In genomic region chr19:10712754-10713153, GRCh38 we compare ENCODE assay signal across 18 cellular contexts. TPM values are rescaled to one million over a fixed set of nuclear protein-coding genes. Genes with fewer than 3 reads are reported as not detected.
DNase-seq lines count a peak whose midpoint lies in the region; ATAC-seq, FAIRE-seq and TF ChIP-seq lines count a peak whose summit lies in the region.
"Had no signal": no experiment of that assay in that cellular context is flagged by ENCODE, and none has a peak within 500 bp of the region (broad histone marks: within the 10 kb centered on the region; RNA-seq: fewer than 3 reads in every experiment).

No MANE protein-coding gene starts in this region.

- H3K9me1 ChIP-seq in K562 (ENCODE audit: control insufficient read depth, insufficient read depth, low read length) = no peaks in the 10 kb centered on the region

- POLR2A ChIA-PET in K562 (lab: Yijun Ruan, JAX) = interaction anchor here (0.6 kb wide), 3 partner anchors 32 to 91 kb away, joined by 3 read pairs; no protein-coding TSS in a partner anchor

- TF ChIP-seq CTCF in K562 (IDR thresholded peaks at IDR 0.05 in 2 of 3, conservative IDR thresholded peaks at IDR 0.05 in 1 of 3; ENCODE audit: insufficient read depth in 2 of 3, low read depth in 1 of 3, low read length in 3 of 3) = no peak
- no peak for TF ChIP-seq CTCF in mucosa of descending colon (IDR thresholded peaks at IDR 0.05)

- no peaks in the 10 kb centered on the region for H3K9me3 Mint-ChIP-seq in activated CD4-positive, alpha-beta T cell treated with anti-CD3 and anti-CD28 coated beads, Interleukin-2, amount 10 ng/mL, durations not matched to agents 24 days and 14 days

- H3K27ac Mint-ChIP-seq in activated CD4-positive, alpha-beta T cell treated with anti-CD3 and anti-CD28 coated beads, Interleukin-2, amount 10 ng/mL, durations not matched to agents 24 days and 14 days = no peak overlapping the region

- peaks cover 19% of the 10 kb centered on the region for H3K36me3 Mint-ChIP-seq in activated CD4-positive, alpha-beta T cell treated with anti-CD3 and anti-CD28 coated beads, Interleukin-2, amount 10 ng/mL, durations not matched to agents 24 days and 14 days (ENCODE audit: low read depth)

- in situ Hi-C loops in K562 (cut with MboI) = no loop called here

- peak overlapping the region in 1 of 2 experiments; percentile 45; a peak in 2 of 4 replicates for H3K9ac ChIP-seq in K562 (ENCODE audit: insufficient read depth in 1 of 2, low read depth in 2 of 2, low read length in 2 of 2)
- H3K9ac ChIP-seq: GM23248 had no signal

- H3K79me2 ChIP-seq in K562 (ENCODE audit: control insufficient read depth, insufficient read depth, low read length) = no peaks in the 10 kb centered on the region

- intact Hi-C loops in activated CD4-positive, alpha-beta T cell treated with anti-CD3 and anti-CD28 coated beads, Interleukin-2, amount 10 ng/mL, durations not matched to agents 24 days and 14 days (cut with micrococcal nuclease) = no loop called here
- intact Hi-C loops in K562 (cut with micrococcal nuclease) (no loop called here), mucosa of descending colon (cut with DNase I, micrococcal nuclease) (loop anchor here in 1 of 2 donors (10.0 kb wide), 1 partner anchor 152 kb away; no protein-coding TSS in a partner anchor)

- FAIRE-seq in K562 (lab: Jason Lieb, UNC) = no peak
- FAIRE-seq: GM12892 had no signal

- H3K4me3 ChIP-seq in K562 (no peak overlapping the region), mucosa of descending colon (no peak overlapping the region)
- H3K4me3 ChIP-seq: GM23248 had no signal

- CTCF ChIA-PET in K562 (lab: Yijun Ruan, JAX; ENCODE audit: low intra/inter-chr PET ratio) = no interaction called here

- H3K36me3 ChIP-seq in K562 (ENCODE audit: control insufficient read depth, insufficient read depth, low read length) = peaks cover 23% of the 10 kb centered on the region; the same call in 1 of the 3 replicates
- peaks cover 7% of the 10 kb centered on the region for H3K36me3 ChIP-seq in mucosa of descending colon (ENCODE audit: low read depth)

- no peak for TF ChIP-seq EP300 in K562 (IDR thresholded peaks at IDR 0.05; ENCODE audit: low read length)

- H3K27me3 Mint-ChIP-seq in activated CD4-positive, alpha-beta T cell treated with anti-CD3 and anti-CD28 coated beads, Interleukin-2, amount 10 ng/mL, durations not matched to agents 24 days and 14 days = no peaks in the 10 kb centered on the region

- no peak overlapping the region for H3K4me3 Mint-ChIP-seq in activated CD4-positive, alpha-beta T cell treated with anti-CD3 and anti-CD28 coated beads, Interleukin-2, amount 10 ng/mL, durations not matched to agents 24 days and 14 days
- H3K4me3 Mint-ChIP-seq: CD14-positive monocyte had no signal

- H3K9me3 ChIP-seq in K562 (replicated peaks; ENCODE audit: control insufficient read depth, insufficient read depth, low read depth, low read length) (no peaks in the 10 kb centered on the region), mucosa of descending colon (no peaks in the 10 kb centered on the region)

- H3K4me1 ChIP-seq in K562 (replicated peaks in 1 of 2; ENCODE audit: control insufficient read depth in 2 of 2, insufficient read depth in 2 of 2, low read length in 2 of 2) (peaks cover 2 to 19% of the 10 kb centered on the region in 2 experiments; a peak in 3 of 5 replicates), mucosa of descending colon (ENCODE audit: low read depth) (peaks cover 11% of the 10 kb centered on the region)

- no peaks in the 10 kb centered on the region for H3K27me3 ChIP-seq in K562 (ENCODE audit: control insufficient read depth in 2 of 2, insufficient read depth in 2 of 2, low read length in 2 of 2)

- H3K4me2 ChIP-seq in K562 (ENCODE audit: insufficient read depth, low read length) = no peak overlapping the region

- TF ChIP-seq POLR2A in K562 (conservative IDR thresholded peaks at IDR 0.05) = no peak

- peak; percentile 56 for DNase-seq in activated CD4-positive, alpha-beta T cell treated with anti-CD3 and anti-CD28 coated beads, Interleukin-2, amount 10 ng/mL, durations not matched to agents 24 days and 14 days
- no peak for DNase-seq in activated CD4-positive, alpha-beta T cell treated with anti-CD3 and anti-CD28 coated beads, Interleukin-2, amount 50 U/mL, for 48 hours
- DNase-seq in K562 (ENCODE audit: extremely low read depth in 1 of 4, low spot score in 3 of 4) (no peak), mucosa of descending colon (peak; percentile 77 to 86 (median 86)), SK-N-DZ (ENCODE audit: low spot score) (no peak), NCI-H226 (no peak)
- DNase-seq: 8988T, Calu3, DND-41, GDM1, GM23248, NCI-H1092, NCI-H1694 treated with DMSO at 0.1 percent for 48 hours, NCI-H446 treated with DMSO at 0.1 percent for 48 hours had no signal

- 92% methylated on average over 9 of the region's 23 CpGs for WGBS in K562 (ENCODE audit: insufficient coverage, low coverage, missing lambda C conversion rate)

- no peak overlapping the region for H3K27ac ChIP-seq in K562 (ENCODE audit: extremely low read depth, low read depth, low read length)
- H3K27ac ChIP-seq: GM23248 had no signal

- H3K4me1 Mint-ChIP-seq in activated CD4-positive, alpha-beta T cell treated with anti-CD3 and anti-CD28 coated beads, Interleukin-2, amount 10 ng/mL, durations not matched to agents 24 days and 14 days = peaks cover 7% of the 10 kb centered on the region

- ATAC-seq in K562 (no peak), mucosa of descending colon (peak; percentile 70), HG02642 (IDR thresholded peaks at IDR 0.05; ENCODE audit: poor library complexity, unreplicated experiment) (no peak), GM18858 (IDR thresholded peaks at IDR 0.05; ENCODE audit: unreplicated experiment) (no peak)

- BruUV-seq in K562 (replicated peaks; lab: Mats Ljungman, UMichigan) = TSS peak; percentile 70

- TF ChIP-seq RAD21 in K562 (CRISPR knock-in tag; conservative IDR thresholded peaks at IDR 0.05 in 1 of 2, IDR thresholded peaks at IDR 0.05 in 1 of 2) = no peak

- H2AFZ ChIP-seq in K562 (ENCODE audit: low read depth, low read length) = no peak overlapping the region
- H2AFZ ChIP-seq: GM23248 had no signal

- H4K20me1 ChIP-seq in K562 (replicated peaks; ENCODE audit: control insufficient read depth, insufficient read depth, low read length) = no peaks in the 10 kb centered on the region

RNA-seq across cellular contexts. Expression of gene DNM2, which starts 5.1 kb away (rescaled TPM):
- 198 and 211 TPM in 2 replicates for total RNA-seq in activated CD4-positive, alpha-beta T cell treated with anti-CD3 and anti-CD28 coated beads, Interleukin-2, amount 10 ng/mL, durations not matched to agents 24 days and 14 days
- 612 and 1,251 TPM in 2 replicates for total RNA-seq in K562 (2011; cell fraction: chromatin; rRNA removed; ENCODE audit: low replicate concordance)
- total RNA-seq in K562 (2011; cell fraction: nucleolus; rRNA removed) = 540 and 557 TPM in 2 replicates
- total RNA-seq in K562 (2011; cell fraction: nucleoplasm; rRNA removed) = 513 and 610 TPM in 2 replicates
- total RNA-seq in K562 (2014; rRNA removed) = 77.1 and 94.4 TPM in 2 replicates
- 53.2 and 53.5 TPM in 2 replicates for total RNA-seq in K562 (2014; rRNA removed; fragmentation: Illumina TruSeq; extraction: Trizol)
- total RNA-seq in K562 (2015; rRNA removed; fragmentation: Illumina TruSeq; extraction: Trizol) = 66.6 and 67.2 TPM in 2 replicates
- 153 and 161 TPM in 2 replicates for total RNA-seq in K562 (2021)
- 72.6 and 122 TPM in 2 replicates for polyA plus RNA-seq in K562 (2011; rRNA removed)
- polyA plus RNA-seq in K562 (2011; cell fraction: cytosol; rRNA removed) = 66.0 and 77.5 TPM in 2 replicates
- polyA plus RNA-seq in K562 (2011; cell fraction: nucleus; rRNA removed) = 343 and 372 TPM in 2 replicates
- 121 and 177 TPM in 2 replicates for polyA plus RNA-seq in K562 (2012)
- 93.5 and 112 TPM in 2 replicates for polyA plus RNA-seq in K562 (2014; fragmentation: Illumina TruSeq; extraction: Trizol)
- polyA plus RNA-seq in K562 (2014; fragmentation: Nextera tagmentation; extraction: Ambion mirVana) = 1 to 10 TPM; 2.2 to 2.4 TPM
- polyA plus RNA-seq in K562 (2014; rRNA removed) = 88.8 and 104 TPM in 2 replicates
- polyA minus RNA-seq in K562 (2011; rRNA and poly(A)+ RNA removed) = 138 and 139 TPM in 2 replicates
- polyA minus RNA-seq in K562 (2011; cell fraction: cytosol; rRNA and poly(A)+ RNA removed) = 108 and 150 TPM in 2 replicates
- polyA minus RNA-seq in K562 (2011; cell fraction: nucleus; rRNA and poly(A)+ RNA removed) = 314 and 488 TPM in 2 replicates
- 100 to 1,000 TPM; 318 to 602 (median 562) TPM for total RNA-seq in mucosa of descending colon
- 40.0 and 44.8 TPM in 2 replicates for polyA plus RNA-seq in SK-N-DZ (2014; cell fraction: cytosol; rRNA removed)
- 59.9 and 69.1 TPM in 2 replicates for polyA plus RNA-seq in SK-N-DZ (2014; cell fraction: nucleus; rRNA removed)

RNA-seq across cellular contexts. Expression of gene QTRT1, which starts 11.5 kb away (rescaled TPM):
- 86.0 and 95.2 TPM in 2 replicates for total RNA-seq in activated CD4-positive, alpha-beta T cell treated with anti-CD3 and anti-CD28 coated beads, Interleukin-2, amount 10 ng/mL, durations not matched to agents 24 days and 14 days
- 34.3 and 114 TPM in 2 replicates for total RNA-seq in K562 (2011; cell fraction: chromatin; rRNA removed; ENCODE audit: low replicate concordance)
- total RNA-seq in K562 (2011; cell fraction: nucleolus; rRNA removed) = 106 TPM in 2 replicates
- 68.0 and 71.0 TPM in 2 replicates for total RNA-seq in K562 (2011; cell fraction: nucleoplasm; rRNA removed)
- total RNA-seq in K562 (2014; rRNA removed) (34.6 and 43.6 TPM in 2 replicates), K562 (2014; rRNA removed; fragmentation: Illumina TruSeq; extraction: Trizol) (7.1 and 10.4 TPM in 2 replicates), K562 (2015; rRNA removed; fragmentation: Illumina TruSeq; extraction: Trizol) (32.8 and 33.7 TPM in 2 replicates), K562 (2021) (63.5 and 63.6 TPM in 2 replicates), mucosa of descending colon (100 to 1,000 TPM in 2 of 3 donors, 10 to 100 TPM in 1; 57.8 to 107 (median 101) TPM)
- polyA plus RNA-seq in K562 (2011; rRNA removed) (30.5 and 46.6 TPM in 2 replicates), K562 (2014; fragmentation: Illumina TruSeq; extraction: Trizol) (19.3 and 44.0 TPM in 2 replicates), K562 (2014; fragmentation: Nextera tagmentation; extraction: Ambion mirVana) (1 to 10 TPM; 1.2 to 6.2 TPM), K562 (2014; rRNA removed) (65.5 and 77.8 TPM in 2 replicates)
- polyA plus RNA-seq in K562 (2011; cell fraction: cytosol; rRNA removed) = 37.2 and 62.5 TPM in 2 replicates
- 188 and 308 TPM in 2 replicates for polyA plus RNA-seq in K562 (2011; cell fraction: nucleus; rRNA removed)
- polyA plus RNA-seq in K562 (2012) = 29.4 and 72.1 TPM in 2 replicates
- polyA minus RNA-seq in K562 (2011; rRNA and poly(A)+ RNA removed) = 6.0 and 7.7 TPM in 2 replicates
- 15.5 and 16.8 TPM in 2 replicates for polyA minus RNA-seq in K562 (2011; cell fraction: cytosol; rRNA and poly(A)+ RNA removed)
- 19.0 and 26.1 TPM in 2 replicates for polyA minus RNA-seq in K562 (2011; cell fraction: nucleus; rRNA and poly(A)+ RNA removed)
- polyA plus RNA-seq in SK-N-DZ (2014; cell fraction: cytosol; rRNA removed) = 70.4 and 76.1 TPM in 2 replicates
- polyA plus RNA-seq in SK-N-DZ (2014; cell fraction: nucleus; rRNA removed) = 258 and 376 TPM in 2 replicates

RNA-seq across cellular contexts. Expression of gene ILF3, which starts 58.6 kb away (rescaled TPM):
- 588 TPM in 2 replicates for total RNA-seq in activated CD4-positive, alpha-beta T cell treated with anti-CD3 and anti-CD28 coated beads, Interleukin-2, amount 10 ng/mL, durations not matched to agents 24 days and 14 days
- total RNA-seq in K562 (2011; cell fraction: chromatin; rRNA removed; ENCODE audit: low replicate concordance) = 430 and 677 TPM in 2 replicates
- total RNA-seq in K562 (2011; cell fraction: nucleolus; rRNA removed) = 329 and 377 TPM in 2 replicates
- 305 and 307 TPM in 2 replicates for total RNA-seq in K562 (2011; cell fraction: nucleoplasm; rRNA removed)
- total RNA-seq in K562 (2014; rRNA removed) (141 and 169 TPM in 2 replicates), K562 (2014; rRNA removed; fragmentation: Illumina TruSeq; extraction: Trizol) (122 and 125 TPM in 2 replicates), K562 (2015; rRNA removed; fragmentation: Illumina TruSeq; extraction: Trizol) (179 and 183 TPM in 2 replicates), K562 (2021) (408 and 453 TPM in 2 replicates), mucosa of descending colon (100 to 1,000 TPM; 151 to 213 (median 178) TPM)
- polyA plus RNA-seq in K562 (2011; rRNA removed) (175 and 376 TPM in 2 replicates), K562 (2014; fragmentation: Illumina TruSeq; extraction: Trizol) (342 and 395 TPM in 2 replicates), K562 (2014; fragmentation: Nextera tagmentation; extraction: Ambion mirVana) (10 to 100 TPM; 26.0 to 27.5 TPM), K562 (2014; rRNA removed) (231 and 240 TPM in 2 replicates)
- polyA plus RNA-seq in K562 (2011; cell fraction: cytosol; rRNA removed) = 127 and 144 TPM in 2 replicates
- 442 and 520 TPM in 2 replicates for polyA plus RNA-seq in K562 (2011; cell fraction: nucleus; rRNA removed)
- polyA plus RNA-seq in K562 (2012) = 205 and 346 TPM in 2 replicates
- polyA minus RNA-seq in K562 (2011; rRNA and poly(A)+ RNA removed) = 144 and 225 TPM in 2 replicates
- 105 and 160 TPM in 2 replicates for polyA minus RNA-seq in K562 (2011; cell fraction: cytosol; rRNA and poly(A)+ RNA removed)
- 106 and 132 TPM in 2 replicates for polyA minus RNA-seq in K562 (2011; cell fraction: nucleus; rRNA and poly(A)+ RNA removed)
- polyA plus RNA-seq in SK-N-DZ (2014; cell fraction: cytosol; rRNA removed) = 290 and 335 TPM in 2 replicates
- polyA plus RNA-seq in SK-N-DZ (2014; cell fraction: nucleus; rRNA removed) = 824 and 883 TPM in 2 replicates

Comparison
In these comparisons a context has a peak if more than half of its experiments do, and no peak if none do; other contexts are left out.
1. DNase-seq: peak in activated CD4-positive, alpha-beta T cell treated with anti-CD3 and anti-CD28 coated beads, Interleukin-2, amount 10 ng/mL, durations not matched to agents 24 days and 14 days (single experiment) and mucosa of descending colon (3 of 3); none in activated CD4-positive, alpha-beta T cell treated with anti-CD3 and anti-CD28 coated beads, Interleukin-2, amount 50 U/mL, for 48 hours (0 of 2), K562 (0 of 4), SK-N-DZ (single experiment) and NCI-H226 (single experiment).